In the genomic region with DNA sequence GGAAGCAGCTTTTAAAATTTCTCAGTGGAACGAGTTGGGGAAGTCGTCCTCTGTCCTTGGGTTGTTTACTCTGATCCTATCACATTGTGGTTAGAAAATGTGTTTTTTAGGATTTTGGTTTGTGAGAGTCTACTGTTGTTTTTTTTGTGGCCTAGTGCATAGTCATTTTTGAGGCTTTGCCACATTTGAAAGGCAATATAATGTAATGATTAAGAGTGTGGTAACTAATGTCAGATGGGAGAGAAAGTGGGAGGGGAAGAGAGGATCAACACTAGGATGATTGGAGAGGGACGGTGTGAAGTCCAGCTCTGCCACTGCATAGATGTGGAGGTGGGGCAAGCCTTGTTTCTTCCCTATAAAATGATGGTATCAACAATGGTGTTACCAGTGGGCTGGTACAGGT, we compare ENCODE assay signal across 14 cellular contexts. TPM values are rescaled to one million over a fixed set of nuclear protein-coding genes. Genes with fewer than 3 reads are reported as not detected.
A peak's percentile ranks its signal among the peaks of the same experiment; 100 is the strongest.
DNase-seq lines count a peak whose midpoint lies in the region; TF ChIP-seq lines count a peak whose summit lies in the region.
"Had no signal": no experiment of that assay in that cellular context is flagged by ENCODE, and none has a peak within 500 bp of the region (broad histone marks: within the 10 kb centered on the region; RNA-seq: fewer than 3 reads in every experiment).

No MANE protein-coding gene starts in this region.

- intact Hi-C loops in MCF 10A (cut with micrococcal nuclease): no loop called here
- intact Hi-C loops in mammary epithelial cell (cut with micrococcal nuclease): no loop called here
- intact Hi-C loops in activated T-helper 1 cell treated with anti-CD3 and anti-CD28 coated beads, Interleukin-12 subunit alpha, Interleukin-12 subunit beta, Interleukin-2, Interleukin-4 antibody, amounts not matched to agents 30 ng/mL and 10 ng/mL and 1 ng/mL, durations not matched to agents 14 hours and 24 hours and 36 hours (cut with micrococcal nuclease): loop anchor here (1.0 kb wide), 2 partner anchors 8 kb away; partner anchors contain the start of gene SP140L

- CTCF ChIA-PET in MCF 10A (lab: Yijun Ruan, JAX): interaction anchor here (0.6 kb wide), 1 partner anchor 273 kb away, joined by 3 read pairs; no protein-coding TSS in a partner anchor
- CTCF ChIA-PET in mammary epithelial cell (lab: Charles Lee; ENCODE audit: low non-redundant PET): no interaction called here

- DNase-seq in MCF 10A (ENCODE audit: unreplicated experiment) (no peak), mammary epithelial cell (no peak), immature natural killer cell (no peak), NCI-H524 treated with DMSO at 0.1 percent for 48 hours (lab: John Stamatoyannopoulos, UW) (no peak), NCI-H187 (lab: John Stamatoyannopoulos, UW) (no peak), mesendoderm (no peak)
- no peak for DNase-seq in activated T-helper 1 cell treated with anti-CD3 and anti-CD28 coated beads, Interleukin-12 subunit alpha, Interleukin-12 subunit beta, Interleukin-2, Interleukin-4 antibody, amounts not matched to agents 30 ng/mL and 10 ng/mL and 1 ng/mL, durations not matched to agents 14 hours and 24 hours and 36 hours (ENCODE audit: low spot score)
- no peak for DNase-seq in central memory CD4-positive, alpha-beta T cell
- DNase-seq: activated effector memory CD4-positive, alpha-beta T cell treated with Interleukin-2 at 50 U/mL for 16 hours; cerebellar nuclear complex; Kasumi-1; NCI-H2029; NCI-H82; Right ventricle myocardium superior had no signal

- H3K9me3 ChIP-seq in mammary epithelial cell (replicated peaks; ENCODE audit: insufficient read depth, low read length): no peaks in the 10 kb centered on the region

- H3K4ac ChIP-seq in mesendoderm (ENCODE audit: low read depth, low read length): no peak overlapping the region

- H3K36me3 Mint-ChIP-seq in MCF 10A (ENCODE audit: insufficient read depth, unreplicated experiment) (peaks cover 29% of the 10 kb centered on the region), immature natural killer cell (peaks cover 36 to 48% (median 41%) of the 10 kb centered on the region in 3 donors)
- H3K36me3 Mint-ChIP-seq in activated T-helper 1 cell treated with anti-CD3 and anti-CD28 coated beads, Interleukin-12 subunit alpha, Interleukin-12 subunit beta, Interleukin-2, Interleukin-4 antibody, amounts not matched to agents 30 ng/mL and 10 ng/mL and 1 ng/mL, durations not matched to agents 14 hours and 24 hours and 36 hours (ENCODE audit: low read depth): peaks cover 55% of the 10 kb centered on the region

- dilution Hi-C loops in mammary epithelial cell (cut with HindIII; ENCODE audit: low sequenced_read_pairs): no loop called here

- H3K4me1 Mint-ChIP-seq in MCF 10A (ENCODE audit: insufficient read depth, unreplicated experiment) (no peaks in the 10 kb centered on the region), immature natural killer cell (peaks cover 54 to 66% of the 10 kb centered on the region in 2 donors)
- H3K4me1 Mint-ChIP-seq in activated T-helper 1 cell treated with anti-CD3 and anti-CD28 coated beads, Interleukin-12 subunit alpha, Interleukin-12 subunit beta, Interleukin-2, Interleukin-4 antibody, amounts not matched to agents 30 ng/mL and 10 ng/mL and 1 ng/mL, durations not matched to agents 14 hours and 24 hours and 36 hours (ENCODE audit: low read depth): peaks cover 66% of the 10 kb centered on the region

- in situ Hi-C loops in mammary epithelial cell (cut with MboI; ENCODE audit: low sequenced_read_pairs in 2 of 2): no loop called here

- TF ChIP-seq CTCF in MCF 10A (IDR thresholded peaks at IDR 0.05; ENCODE audit: unreplicated experiment) (no peak), mammary epithelial cell (conservative IDR thresholded peaks at IDR 0.05 in 1 of 2, IDR thresholded peaks at IDR 0.05 in 1 of 2; ENCODE audit: extremely low read depth in 1 of 2, insufficient read depth in 1 of 2, low read depth in 1 of 2, low read length in 2 of 2) (no peak)

- H3K27me3 Mint-ChIP-seq in MCF 10A (ENCODE audit: insufficient read depth, unreplicated experiment) (no peaks in the 10 kb centered on the region), immature natural killer cell (ENCODE audit: low read depth in 3 of 3) (peaks cover 0 to 1% (median 0%) of the 10 kb centered on the region in 3 donors)
- H3K27me3 Mint-ChIP-seq in activated T-helper 1 cell treated with anti-CD3 and anti-CD28 coated beads, Interleukin-12 subunit alpha, Interleukin-12 subunit beta, Interleukin-2, Interleukin-4 antibody, amounts not matched to agents 30 ng/mL and 10 ng/mL and 1 ng/mL, durations not matched to agents 14 hours and 24 hours and 36 hours (ENCODE audit: insufficient read depth): no peaks in the 10 kb centered on the region

- H4K20me1 ChIP-seq in mammary epithelial cell (ENCODE audit: insufficient read depth, low read length): no peaks in the 10 kb centered on the region

- H2BK120ac ChIP-seq in mesendoderm (ENCODE audit: low read depth, low read length): no peak overlapping the region

- no peak overlapping the region for H3K9ac ChIP-seq in mammary epithelial cell (ENCODE audit: insufficient read depth, low read length)
- H3K9ac ChIP-seq in mesendoderm (ENCODE audit: low read length): no peak overlapping the region

- H3K36me3 ChIP-seq in mammary epithelial cell (ENCODE audit: insufficient read depth, low read length) (peaks cover 2% of the 10 kb centered on the region), mesendoderm (ENCODE audit: control insufficient read depth, insufficient read depth, low read length) (no peaks in the 10 kb centered on the region)

- POLR2A ChIA-PET in MCF 10A (lab: Yijun Ruan, JAX): no interaction called here

- no peak overlapping the region for H2BK15ac ChIP-seq in mesendoderm (replicated peaks; ENCODE audit: low read depth)

- H3K79me1 ChIP-seq in mesendoderm (ENCODE audit: low read length): no peaks in the 10 kb centered on the region

- H3K4me1 ChIP-seq in mammary epithelial cell (ENCODE audit: insufficient read depth, low read length): no peaks in the 10 kb centered on the region
- H3K4me1 ChIP-seq in mesendoderm (ENCODE audit: control insufficient read depth, low read depth, low read length): no peaks in the 10 kb centered on the region

- H3K4me2 ChIP-seq in mammary epithelial cell (ENCODE audit: insufficient read depth, low read depth, low read length) (no peak overlapping the region), mesendoderm (ENCODE audit: low read length) (no peak overlapping the region)

- H3K27ac Mint-ChIP-seq in MCF 10A (ENCODE audit: low read depth, unreplicated experiment) (peak overlapping the region; percentile 2), immature natural killer cell (peak overlapping the region; percentile 19 to 85 (median 62))
- H3K27ac Mint-ChIP-seq in activated T-helper 1 cell treated with anti-CD3 and anti-CD28 coated beads, Interleukin-12 subunit alpha, Interleukin-12 subunit beta, Interleukin-2, Interleukin-4 antibody, amounts not matched to agents 30 ng/mL and 10 ng/mL and 1 ng/mL, durations not matched to agents 14 hours and 24 hours and 36 hours: peak overlapping the region; percentile 81

- no peak overlapping the region for H3K27ac ChIP-seq in mammary epithelial cell (ENCODE audit: insufficient read depth, low read depth, low read length)
- H3K27ac ChIP-seq in mesendoderm (ENCODE audit: low read depth, low read length): no peak overlapping the region

- H4K5ac ChIP-seq in mesendoderm (ENCODE audit: low read length): no peak overlapping the region

- BruUV-seq in MCF 10A (replicated peaks; lab: Mats Ljungman, UMichigan) (no TSS peak), mammary epithelial cell (replicated peaks; lab: Mats Ljungman, UMichigan) (no TSS peak)

- H3K56ac ChIP-seq in mesendoderm (ENCODE audit: low read length): no peak overlapping the region

- H3K4me3 Mint-ChIP-seq in MCF 10A (ENCODE audit: unreplicated experiment): no peak overlapping the region
- H3K4me3 Mint-ChIP-seq in activated T-helper 1 cell treated with anti-CD3 and anti-CD28 coated beads, Interleukin-12 subunit alpha, Interleukin-12 subunit beta, Interleukin-2, Interleukin-4 antibody, amounts not matched to agents 30 ng/mL and 10 ng/mL and 1 ng/mL, durations not matched to agents 14 hours and 24 hours and 36 hours: peak overlapping the region; percentile 61
- H3K4me3 Mint-ChIP-seq in immature natural killer cell: peak overlapping the region; percentile 3 to 40 (median 31)

- H3K79me2 ChIP-seq in mammary epithelial cell (ENCODE audit: insufficient read depth, low read length) (no peaks in the 10 kb centered on the region), mesendoderm (ENCODE audit: control insufficient read depth, insufficient read depth, low read length) (no peaks in the 10 kb centered on the region)

- no peak overlapping the region for H2AK5ac ChIP-seq in mesendoderm (ENCODE audit: low read length)

- H2AFZ ChIP-seq in mammary epithelial cell (ENCODE audit: low read depth, low read length): no peak overlapping the region

- no peak overlapping the region for H4K8ac ChIP-seq in mesendoderm (ENCODE audit: low read depth, low read length)

- H3K27me3 ChIP-seq in mammary epithelial cell (ENCODE audit: insufficient read depth, low read length) (no peaks in the 10 kb centered on the region), mesendoderm (ENCODE audit: insufficient read depth, low read length, poor library complexity) (no peaks in the 10 kb centered on the region)

- H2BK5ac ChIP-seq in mesendoderm (ENCODE audit: low read length): no peak overlapping the region

- 84% methylated on average over 3 of the region's 3 CpGs for WGBS in mammary epithelial cell (ENCODE audit: low coverage, missing lambda C conversion rate)
- WGBS in mesendoderm (ENCODE audit: extremely low coverage, insufficient coverage, low lambda C conversion rate): no CpG with 5 or more reads among the region's 3 CpGs

- no peak overlapping the region for H3K18ac ChIP-seq in mesendoderm (ENCODE audit: low read length)

- H3K9me3 Mint-ChIP-seq in MCF 10A (ENCODE audit: unreplicated experiment) (no peaks in the 10 kb centered on the region), immature natural killer cell (no peaks in the 10 kb centered on the region)
- peaks cover 15% of the 10 kb centered on the region for H3K9me3 Mint-ChIP-seq in activated T-helper 1 cell treated with anti-CD3 and anti-CD28 coated beads, Interleukin-12 subunit alpha, Interleukin-12 subunit beta, Interleukin-2, Interleukin-4 antibody, amounts not matched to agents 30 ng/mL and 10 ng/mL and 1 ng/mL, durations not matched to agents 14 hours and 24 hours and 36 hours

- H3K4me3 ChIP-seq in mammary epithelial cell (replicated peaks in 1 of 3; ENCODE audit: insufficient read depth in 1 of 3, low read depth in 2 of 3, low read length in 3 of 3) (no peak overlapping the region), mesendoderm (ENCODE audit: low read length) (no peak overlapping the region)

- H3K23ac ChIP-seq in mesendoderm (ENCODE audit: low read length): no peak overlapping the region

RNA-seq across cellular contexts. Expression of gene SP140L, which starts 8.5 kb away (rescaled TPM):
- total RNA-seq in MCF 10A (2022) (20.3 and 33.2 TPM in 2 replicates), mammary epithelial cell (10 to 100 TPM in 1 of 2 donors, 1 to 10 TPM in 1; 2.5 to 14.7 TPM)
- polyA plus RNA-seq in mammary epithelial cell (4.8 TPM), immature natural killer cell (10 to 100 TPM; 13.5 to 26.4 (median 14.4) TPM)
- 6.9 TPM for polyA minus RNA-seq in mammary epithelial cell
- total RNA-seq in activated T-helper 1 cell treated with anti-CD3 and anti-CD28 coated beads, Interleukin-12 subunit alpha, Interleukin-12 subunit beta, Interleukin-2, Interleukin-4 antibody, amounts not matched to agents 30 ng/mL and 10 ng/mL and 1 ng/mL, durations not matched to agents 14 hours and 24 hours and 36 hours: 57.4 and 57.8 TPM in 2 replicates
- polyA plus RNA-seq in mesendoderm (2013, experiment 1 of 2): 1.3 TPM
- polyA plus RNA-seq in mesendoderm (2013, experiment 2 of 2): 1.1 TPM

Comparison
In these comparisons a context has a peak if more than half of its experiments do, and no peak if none do; other contexts are left out.
1. H3K27ac Mint-ChIP-seq: peak in every context shown above with its lines; median percentile 81 in activated T-helper 1 cell treated with anti-CD3 and anti-CD28 coated beads, Interleukin-12 subunit alpha, Interleukin-12 subunit beta, Interleukin-2, Interleukin-4 antibody, amounts not matched to agents 30 ng/mL and 10 ng/mL and 1 ng/mL, durations not matched to agents 14 hours and 24 hours and 36 hours; 62 in immature natural killer cell; 2 in MCF 10A.